ENCODE assay signal across 12 cellular contexts in genomic region chr3:64440498-64440897, GRCh38.
DNase-seq lines count a peak whose midpoint lies in the region; ATAC-seq, FAIRE-seq and TF ChIP-seq lines count a peak whose summit lies in the region.
"Had no signal": no experiment of that assay in that cellular context is flagged by ENCODE, and none has a peak within 500 bp of the region (broad histone marks: within the 10 kb centered on the region; RNA-seq: fewer than 3 reads in every experiment).

No MANE protein-coding gene starts in this region.

- TF ChIP-seq CTCF in epithelial cell of proximal tubule (conservative IDR thresholded peaks at IDR 0.05; ENCODE audit: low read depth, low read length) (no peak), pancreas (IDR thresholded peaks at IDR 0.05) (no peak)

- peak overlapping the region in 2 of 4 donors; percentile 39 to 69 for H3K27ac ChIP-seq in pancreas
- H3K27ac ChIP-seq: right atrium auricular region had no signal

- no peaks in the 10 kb centered on the region for H3K36me3 ChIP-seq in pancreas
- H3K36me3 ChIP-seq: right atrium auricular region had no signal

- H3K27me3 Mint-ChIP-seq in activated T-cell treated with anti-CD3 and anti-CD28 coated beads, Interleukin-2, amount 50 U/mL, for 24 hours = peaks cover 57% of the 10 kb centered on the region
- peaks cover 44% of the 10 kb centered on the region for H3K27me3 Mint-ChIP-seq in T-helper 2 cell treated with Interferon-gamma antibody and Interleukin-4, amounts not matched to agents 5 μg/mL and 100 μg/mL, for 36 hours (ENCODE audit: low read depth)

- 26 to 28% methylated on average over 4 of the region's 4 CpGs for WGBS in pancreas, 2 donors

- DNase-seq in ELR (ENCODE audit: low read depth) (peak; percentile 65), NCI-H2029 treated with DMSO at 0.1 percent for 48 hours (lab: John Stamatoyannopoulos, UW) (peak; percentile 27), epithelial cell of proximal tubule (ENCODE audit: low read depth) (peak; percentile 87), pancreas (peak in 4 of 6 donors; percentile 54 to 81 (median 80)), COR-L47 (lab: John Stamatoyannopoulos, UW) (no peak)
- no peak for DNase-seq in activated T-cell treated with anti-CD3 and anti-CD28 coated beads, Interleukin-2, amount 50 U/mL, for 24 hours
- DNase-seq in T-helper 2 cell treated with Interferon-gamma antibody and Interleukin-4, amounts not matched to agents 5 μg/mL and 100 μg/mL, for 36 hours (ENCODE audit: low spot score) = no peak
- DNase-seq: activated CD4-positive, alpha-beta T cell treated with anti-CD3 and anti-CD28 coated beads, Interleukin-2, amount 10 ng/mL, durations not matched to agents 24 days and 14 days; aorta had no signal

- intact Hi-C loops in pancreas (cut with DNase I) = no loop called here

- no peak overlapping the region for H3K4me3 Mint-ChIP-seq in activated T-cell treated with anti-CD3 and anti-CD28 coated beads, Interleukin-2, amount 50 U/mL, for 24 hours
- no peak overlapping the region for H3K4me3 Mint-ChIP-seq in T-helper 2 cell treated with Interferon-gamma antibody and Interleukin-4, amounts not matched to agents 5 μg/mL and 100 μg/mL, for 36 hours
- H3K4me3 Mint-ChIP-seq: activated CD4-positive, alpha-beta T cell treated with anti-CD3 and anti-CD28 coated beads, Interleukin-2, amount 10 ng/mL, durations not matched to agents 24 days and 14 days; stimulated activated effector memory CD8-positive, alpha-beta T cell treated with anti-CD3 and anti-CD28 coated beads, Interleukin-12 subunit alpha, Interleukin-12 subunit beta, amount 100 ng/mL, for 72 hours had no signal

- FAIRE-seq in pancreas (lab: Jason Lieb, UNC) = no peak

- ATAC-seq in pancreas (peak; percentile 66 to 80 (median 70)), HG03025 (IDR thresholded peaks at IDR 0.05; ENCODE audit: low FRiP score, unreplicated experiment) (no peak)
- ATAC-seq: stimulated activated effector memory CD8-positive, alpha-beta T cell treated with anti-CD3 and anti-CD28 coated beads, Interleukin-12 subunit alpha, Interleukin-12 subunit beta, amount 100 ng/mL, for 72 hours had no signal

- H3K9me3 Mint-ChIP-seq in activated T-cell treated with anti-CD3 and anti-CD28 coated beads, Interleukin-2, amount 50 U/mL, for 24 hours = peaks cover 7% of the 10 kb centered on the region
- H3K9me3 Mint-ChIP-seq in T-helper 2 cell treated with Interferon-gamma antibody and Interleukin-4, amounts not matched to agents 5 μg/mL and 100 μg/mL, for 36 hours = no peaks in the 10 kb centered on the region
- H3K9me3 Mint-ChIP-seq: activated CD4-positive, alpha-beta T cell treated with anti-CD3 and anti-CD28 coated beads, Interleukin-2, amount 10 ng/mL, durations not matched to agents 24 days and 14 days; stimulated activated effector memory CD8-positive, alpha-beta T cell treated with anti-CD3 and anti-CD28 coated beads, Interleukin-12 subunit alpha, Interleukin-12 subunit beta, amount 100 ng/mL, for 72 hours had no signal

- no peak overlapping the region for H3K4me3 ChIP-seq in epithelial cell of proximal tubule (ENCODE audit: low read depth, low read length)
- no peak overlapping the region for H3K4me3 ChIP-seq in pancreas
- H3K4me3 ChIP-seq: right atrium auricular region had no signal

- H3K4me1 Mint-ChIP-seq in activated T-cell treated with anti-CD3 and anti-CD28 coated beads, Interleukin-2, amount 50 U/mL, for 24 hours (ENCODE audit: low read depth) = no peaks in the 10 kb centered on the region
- no peaks in the 10 kb centered on the region for H3K4me1 Mint-ChIP-seq in T-helper 2 cell treated with Interferon-gamma antibody and Interleukin-4, amounts not matched to agents 5 μg/mL and 100 μg/mL, for 36 hours (ENCODE audit: low read depth)
- H3K4me1 Mint-ChIP-seq: activated CD4-positive, alpha-beta T cell treated with anti-CD3 and anti-CD28 coated beads, Interleukin-2, amount 10 ng/mL, durations not matched to agents 24 days and 14 days; stimulated activated effector memory CD8-positive, alpha-beta T cell treated with anti-CD3 and anti-CD28 coated beads, Interleukin-12 subunit alpha, Interleukin-12 subunit beta, amount 100 ng/mL, for 72 hours had no signal

- no peaks in the 10 kb centered on the region for H3K27me3 ChIP-seq in pancreas

- no peaks in the 10 kb centered on the region for H3K9me3 ChIP-seq in pancreas
- H3K9me3 ChIP-seq: right atrium auricular region had no signal

- H3K4me1 ChIP-seq in pancreas = peaks cover 10 to 31% (median 27%) of the 10 kb centered on the region in 3 donors

- H3K36me3 Mint-ChIP-seq in activated T-cell treated with anti-CD3 and anti-CD28 coated beads, Interleukin-2, amount 50 U/mL, for 24 hours (ENCODE audit: low read depth) = no peaks in the 10 kb centered on the region
- no peaks in the 10 kb centered on the region for H3K36me3 Mint-ChIP-seq in T-helper 2 cell treated with Interferon-gamma antibody and Interleukin-4, amounts not matched to agents 5 μg/mL and 100 μg/mL, for 36 hours (ENCODE audit: low read depth)
- H3K36me3 Mint-ChIP-seq: stimulated activated effector memory CD8-positive, alpha-beta T cell treated with anti-CD3 and anti-CD28 coated beads, Interleukin-12 subunit alpha, Interleukin-12 subunit beta, amount 100 ng/mL, for 72 hours had no signal

- H3K27ac Mint-ChIP-seq in activated T-cell treated with anti-CD3 and anti-CD28 coated beads, Interleukin-2, amount 50 U/mL, for 24 hours = no peak overlapping the region
- no peak overlapping the region for H3K27ac Mint-ChIP-seq in T-helper 2 cell treated with Interferon-gamma antibody and Interleukin-4, amounts not matched to agents 5 μg/mL and 100 μg/mL, for 36 hours
- H3K27ac Mint-ChIP-seq: activated CD4-positive, alpha-beta T cell treated with anti-CD3 and anti-CD28 coated beads, Interleukin-2, amount 10 ng/mL, durations not matched to agents 24 days and 14 days; stimulated activated effector memory CD8-positive, alpha-beta T cell treated with anti-CD3 and anti-CD28 coated beads, Interleukin-12 subunit alpha, Interleukin-12 subunit beta, amount 100 ng/mL, for 72 hours had no signal

Comparison
In these comparisons a context has a peak if more than half of its experiments do, and no peak if none do; other contexts are left out.
1. DNase-seq: peak in ELR (single experiment), NCI-H2029 treated with DMSO at 0.1 percent for 48 hours (single experiment), epithelial cell of proximal tubule (single experiment) and pancreas (4 of 6); none in activated T-cell treated with anti-CD3 and anti-CD28 coated beads, Interleukin-2, amount 50 U/mL, for 24 hours (single experiment), COR-L47 (single experiment) and T-helper 2 cell treated with Interferon-gamma antibody and Interleukin-4, amounts not matched to agents 5 μg/mL and 100 μg/mL, for 36 hours (single experiment).